Comparison of ENCODE assay signal across 16 cellular contexts in the genomic region with DNA sequence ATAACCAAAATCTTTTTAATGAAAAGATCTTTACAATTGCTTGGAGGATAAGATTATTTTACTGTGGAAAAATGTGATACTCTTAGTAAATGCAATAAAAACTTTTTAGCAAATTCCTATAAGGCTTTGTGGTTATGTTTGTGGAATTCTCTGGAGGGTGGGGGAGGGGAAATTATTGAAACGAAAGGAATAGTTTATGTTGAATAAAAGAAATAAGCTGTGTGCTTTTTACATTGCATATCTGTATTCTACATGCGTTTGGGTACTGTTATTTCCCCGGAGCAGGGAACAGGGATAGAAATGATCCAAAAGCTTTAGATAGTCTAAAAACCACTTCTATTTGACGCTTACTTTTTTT.
"Had no signal": no experiment of that assay in that cellular context is flagged by ENCODE, and none has a peak within 500 bp of the region (broad histone marks: within the 10 kb centered on the region; RNA-seq: fewer than 3 reads in every experiment).

No MANE protein-coding gene starts in this region.

- ATAC-seq: activated CD4-positive, CD25-positive, alpha-beta regulatory T cell treated with anti-CD3 and anti-CD28 coated beads, Interleukin-2, amount 50 U/mL, for 24 hours; effector memory CD8-positive, alpha-beta T cell had no signal

- H3K4me1 ChIP-seq: parathyroid adenoma, testis had no signal

- DNase-seq: activated CD4-positive, alpha-beta T cell treated with anti-CD3 and anti-CD28 coated beads, Interleukin-2, amount 50 U/mL, for 1 hour; activated naive CD8-positive, alpha-beta T cell treated with anti-CD3 and anti-CD28 coated beads for 36 hours; amygdala; cortex of kidney; effector memory CD8-positive, alpha-beta T cell; naive thymus-derived CD4-positive, alpha-beta T cell; right cardiac atrium; T-helper 9 cell; testis; upper lobe of right lung had no signal

- H3K4me3 Mint-ChIP-seq: activated naive CD8-positive, alpha-beta T cell treated with anti-CD3 and anti-CD28 coated beads for 36 hours; activated T-helper 1 cell treated with anti-CD3 and anti-CD28 coated beads, Interleukin-12 subunit alpha, Interleukin-12 subunit beta, Interleukin-2, Interleukin-4 antibody, amounts not matched to agents 30 ng/mL and 10 ng/mL and 1 ng/mL, durations not matched to agents 14 hours and 24 hours and 36 hours; central memory CD8-positive, alpha-beta T cell; effector memory CD8-positive, alpha-beta T cell; naive thymus-derived CD4-positive, alpha-beta T cell; stimulated activated naive CD8-positive, alpha-beta T cell treated with anti-CD3 and anti-CD28 coated beads, Interleukin-15, Interleukin-2, amounts not matched to agents 100 ng/mL and 50 ng/mL, for 24 hours had no signal

- H3K36me3 ChIP-seq: brain microvascular endothelial cell, upper lobe of right lung had no signal

- H3K9me3 Mint-ChIP-seq: activated T-helper 1 cell treated with anti-CD3 and anti-CD28 coated beads, Interleukin-12 subunit alpha, Interleukin-12 subunit beta, Interleukin-2, Interleukin-4 antibody, amounts not matched to agents 30 ng/mL and 10 ng/mL and 1 ng/mL, durations not matched to agents 14 hours and 24 hours and 36 hours; central memory CD8-positive, alpha-beta T cell; effector memory CD8-positive, alpha-beta T cell; stimulated activated naive CD8-positive, alpha-beta T cell treated with anti-CD3 and anti-CD28 coated beads, Interleukin-15, Interleukin-2, amounts not matched to agents 100 ng/mL and 50 ng/mL, for 24 hours had no signal

- H3K27me3 Mint-ChIP-seq: activated naive CD8-positive, alpha-beta T cell treated with anti-CD3 and anti-CD28 coated beads for 36 hours; stimulated activated naive CD8-positive, alpha-beta T cell treated with anti-CD3 and anti-CD28 coated beads, Interleukin-15, Interleukin-2, amounts not matched to agents 100 ng/mL and 50 ng/mL, for 24 hours had no signal

- H3K27ac ChIP-seq: brain microvascular endothelial cell, parathyroid adenoma, testis, upper lobe of right lung had no signal

- H3K27ac Mint-ChIP-seq: activated naive CD8-positive, alpha-beta T cell treated with anti-CD3 and anti-CD28 coated beads for 36 hours; activated T-helper 1 cell treated with anti-CD3 and anti-CD28 coated beads, Interleukin-12 subunit alpha, Interleukin-12 subunit beta, Interleukin-2, Interleukin-4 antibody, amounts not matched to agents 30 ng/mL and 10 ng/mL and 1 ng/mL, durations not matched to agents 14 hours and 24 hours and 36 hours; effector memory CD8-positive, alpha-beta T cell; naive thymus-derived CD4-positive, alpha-beta T cell; stimulated activated naive CD8-positive, alpha-beta T cell treated with anti-CD3 and anti-CD28 coated beads, Interleukin-15, Interleukin-2, amounts not matched to agents 100 ng/mL and 50 ng/mL, for 24 hours had no signal

- H3K9me3 ChIP-seq: testis, upper lobe of right lung had no signal

- H3K27me3 ChIP-seq: brain microvascular endothelial cell, testis, upper lobe of right lung had no signal

- H3K4me3 ChIP-seq: testis, upper lobe of right lung had no signal

- H3K4me1 Mint-ChIP-seq: activated naive CD8-positive, alpha-beta T cell treated with anti-CD3 and anti-CD28 coated beads for 36 hours; central memory CD8-positive, alpha-beta T cell; naive thymus-derived CD4-positive, alpha-beta T cell had no signal
